8 cellular contexts compared by ENCODE assay signal in genomic region chr5:159097461-159098284, GRCh38. TPM values are rescaled to one million over a fixed set of nuclear protein-coding genes. Genes with fewer than 3 reads are reported as not detected.
DNase-seq lines count a peak whose midpoint lies in the region; ATAC-seq, FAIRE-seq and TF ChIP-seq lines count a peak whose summit lies in the region.

No MANE protein-coding gene starts in this region.

- peaks cover 4% of the 10 kb centered on the region for H3K4me1 ChIP-seq in fibroblast of lung (ENCODE audit: control insufficient read depth, extremely low read depth, insufficient read depth, low read length)
- H3K4me1 ChIP-seq in prostate gland (replicated peaks): no peaks in the 10 kb centered on the region
- peaks cover 0 to 4% (median 0%) of the 10 kb centered on the region in 3 donors for H3K4me1 ChIP-seq in pancreas

- intact Hi-C loops in prostate gland (cut with DNase I): no loop called here
- intact Hi-C loops in pancreas (cut with DNase I): no loop called here

- no peak for DNase-seq in activated CD4-positive, alpha-beta T cell treated with anti-CD3 and anti-CD28 coated beads, Interleukin-2, amount 10 ng/mL, durations not matched to agents 7 days and 5 days
- no peak for DNase-seq in activated CD4-positive, alpha-beta T cell treated with anti-CD3 and anti-CD28 coated beads, Interleukin-2, amount 50 U/mL, for 4 hours
- peak; percentile 48 for DNase-seq in SK-N-DZ (ENCODE audit: low spot score)
- DNase-seq in fibroblast of lung (ENCODE audit: low read depth in 2 of 2): peak; percentile 48 to 62
- DNase-seq in prostate gland (ENCODE audit: low spot score): no peak
- no peak for DNase-seq in H54 (ENCODE audit: insufficient read length, low spot score)
- no peak for DNase-seq in pancreas

- H3K27ac ChIP-seq in fibroblast of lung (ENCODE audit: insufficient read depth, low read length) (peak overlapping the region; percentile 76), prostate gland (peak overlapping the region; percentile 57 to 58), pancreas (peak overlapping the region in 2 of 4 donors; percentile 65 to 68)

- no peaks in the 10 kb centered on the region for H3K36me3 ChIP-seq in fibroblast of lung (ENCODE audit: control insufficient read depth, insufficient read depth, low read length)
- no peaks in the 10 kb centered on the region for H3K36me3 ChIP-seq in prostate gland
- H3K36me3 ChIP-seq in pancreas: no peaks in the 10 kb centered on the region

- CTCF ChIA-PET in activated CD4-positive, alpha-beta T cell treated with anti-CD3 and anti-CD28 coated beads, Interleukin-2, amount 10 ng/mL, durations not matched to agents 7 days and 5 days (lab: Charles Lee): interaction anchor here (0.7 kb wide), 2 partner anchors 8 to 1213 kb away, joined by 3 read pairs; no protein-coding TSS in a partner anchor

- H3K9ac ChIP-seq in fibroblast of lung (ENCODE audit: insufficient read depth, low read length): peak overlapping the region; percentile 82

- TF ChIP-seq POLR2A in prostate gland (IDR thresholded peaks at IDR 0.05): no peak
- TF ChIP-seq POLR2A in H54 (IDR thresholded peaks at IDR 0.05; ENCODE audit: low read depth, low read length): no peak

- H3K27me3 Mint-ChIP-seq in activated CD4-positive, alpha-beta T cell treated with anti-CD3 and anti-CD28 coated beads, Interleukin-2, amount 10 ng/mL, durations not matched to agents 7 days and 5 days: peaks cover 48% of the 10 kb centered on the region

- H4K20me1 ChIP-seq in fibroblast of lung (ENCODE audit: control insufficient read depth, extremely low read depth, insufficient read depth, low read length): no peaks in the 10 kb centered on the region

- FAIRE-seq in H54 (lab: Jason Lieb, UNC) (no peak), pancreas (lab: Jason Lieb, UNC) (no peak)

- POLR2A ChIA-PET in activated CD4-positive, alpha-beta T cell treated with anti-CD3 and anti-CD28 coated beads, Interleukin-2, amount 10 ng/mL, durations not matched to agents 7 days and 5 days (lab: Charles Lee): no interaction called here

- H3K4me3 ChIP-seq in fibroblast of lung (replicated peaks in 1 of 4; ENCODE audit: control extremely low read depth in 1 of 4, insufficient read depth in 1 of 4, low read depth in 3 of 4, low read length in 4 of 4): peak overlapping the region; percentile 61 to 88 (median 72)
- H3K4me3 ChIP-seq in prostate gland: peak overlapping the region; percentile 28 to 40
- H3K4me3 ChIP-seq in pancreas: peak overlapping the region in 2 of 4 donors; percentile 36 to 48

- H3K27me3 ChIP-seq in fibroblast of lung (ENCODE audit: control insufficient read depth, insufficient read depth, low read length) (no peaks in the 10 kb centered on the region), prostate gland (replicated peaks; ENCODE audit: insufficient read depth) (peaks cover 33% of the 10 kb centered on the region), pancreas (peaks cover 0 to 13% (median 0%) of the 10 kb centered on the region in 4 donors)

- H3K4me3 Mint-ChIP-seq in activated CD4-positive, alpha-beta T cell treated with anti-CD3 and anti-CD28 coated beads, Interleukin-2, amount 10 ng/mL, durations not matched to agents 7 days and 5 days: peak overlapping the region; percentile 85

- peak overlapping the region; percentile 95 for H3K4me2 ChIP-seq in fibroblast of lung (ENCODE audit: extremely low read depth, insufficient read depth, low read length)

- no peak overlapping the region for H3K27ac Mint-ChIP-seq in activated CD4-positive, alpha-beta T cell treated with anti-CD3 and anti-CD28 coated beads, Interleukin-2, amount 10 ng/mL, durations not matched to agents 7 days and 5 days

- no peaks in the 10 kb centered on the region for H3K36me3 Mint-ChIP-seq in activated CD4-positive, alpha-beta T cell treated with anti-CD3 and anti-CD28 coated beads, Interleukin-2, amount 10 ng/mL, durations not matched to agents 7 days and 5 days (ENCODE audit: low read depth)

- H3K9me3 ChIP-seq in fibroblast of lung (ENCODE audit: control insufficient read depth, insufficient read depth, low read depth, low read length): no peaks in the 10 kb centered on the region
- H3K9me3 ChIP-seq in prostate gland: no peaks in the 10 kb centered on the region
- no peaks in the 10 kb centered on the region for H3K9me3 ChIP-seq in pancreas

- peaks cover 47% of the 10 kb centered on the region for H3K4me1 Mint-ChIP-seq in activated CD4-positive, alpha-beta T cell treated with anti-CD3 and anti-CD28 coated beads, Interleukin-2, amount 10 ng/mL, durations not matched to agents 7 days and 5 days

- peaks cover 52% of the 10 kb centered on the region for H3K79me2 ChIP-seq in fibroblast of lung (ENCODE audit: control insufficient read depth, insufficient read depth, low read length)

- 7% methylated on average over 35 of the region's 35 CpGs for WGBS in prostate gland
- 7 to 9% methylated on average over 35 of the region's 35 CpGs for WGBS in pancreas, 2 donors

- H2AFZ ChIP-seq in fibroblast of lung (ENCODE audit: low read length): no peak overlapping the region

- ATAC-seq in GM19467 (IDR thresholded peaks at IDR 0.05; ENCODE audit: unreplicated experiment): no peak
- no peak for ATAC-seq in pancreas

- TF ChIP-seq CTCF in fibroblast of lung (conservative IDR thresholded peaks at IDR 0.05 in 1 of 2, IDR thresholded peaks at IDR 0.05 in 1 of 2; ENCODE audit: low read depth in 1 of 2, low read length in 2 of 2) (no peak), prostate gland (IDR thresholded peaks at IDR 0.05) (no peak), pancreas (IDR thresholded peaks at IDR 0.05) (no peak)

- no peaks in the 10 kb centered on the region for H3K9me3 Mint-ChIP-seq in activated CD4-positive, alpha-beta T cell treated with anti-CD3 and anti-CD28 coated beads, Interleukin-2, amount 10 ng/mL, durations not matched to agents 7 days and 5 days

RNA-seq across cellular contexts. Expression of gene EBF1, which starts 2.0 kb away (rescaled TPM):
- under 1 TPM; 0.21 to 0.64 TPM for total RNA-seq in activated CD4-positive, alpha-beta T cell treated with anti-CD3 and anti-CD28 coated beads, Interleukin-2, amount 10 ng/mL, durations not matched to agents 7 days and 5 days
- 3.6 and 3.8 TPM in 2 replicates for polyA plus RNA-seq in SK-N-DZ (2014; cell fraction: cytosol; rRNA removed)
- polyA plus RNA-seq in SK-N-DZ (2014; cell fraction: nucleus; rRNA removed): 3.1 and 4.1 TPM in 2 replicates
- total RNA-seq in fibroblast of lung (0.99 and 2.1 TPM in 2 replicates), prostate gland (10 to 100 TPM in 1 of 2 donors, 1 to 10 TPM in 1; 4.8 to 20.4 TPM), pancreas (1 to 10 TPM; 1.3 to 6.1 (median 2.9) TPM)
- polyA plus RNA-seq in fibroblast of lung (2.6 and 18.3 TPM in 2 replicates), pancreas (1 to 10 TPM; 1.5 to 2.6 TPM)
- polyA plus RNA-seq in fibroblast of lung (2012): 1.9 and 19.2 TPM in 2 replicates
- polyA minus RNA-seq in fibroblast of lung (ENCODE audit: low replicate concordance): 13.0 and 97.7 TPM in 2 replicates

Comparison
In these comparisons a context has a peak if more than half of its experiments do, and no peak if none do; other contexts are left out.
1. DNase-seq: peak in SK-N-DZ (single experiment) and fibroblast of lung (2 of 2); none in activated CD4-positive, alpha-beta T cell treated with anti-CD3 and anti-CD28 coated beads, Interleukin-2, amount 10 ng/mL, durations not matched to agents 7 days and 5 days (single experiment), activated CD4-positive, alpha-beta T cell treated with anti-CD3 and anti-CD28 coated beads, Interleukin-2, amount 50 U/mL, for 4 hours (0 of 2), prostate gland (single experiment), H54 (single experiment) and pancreas (0 of 6).